10 cellular contexts compared by ENCODE assay signal in the genomic region with DNA sequence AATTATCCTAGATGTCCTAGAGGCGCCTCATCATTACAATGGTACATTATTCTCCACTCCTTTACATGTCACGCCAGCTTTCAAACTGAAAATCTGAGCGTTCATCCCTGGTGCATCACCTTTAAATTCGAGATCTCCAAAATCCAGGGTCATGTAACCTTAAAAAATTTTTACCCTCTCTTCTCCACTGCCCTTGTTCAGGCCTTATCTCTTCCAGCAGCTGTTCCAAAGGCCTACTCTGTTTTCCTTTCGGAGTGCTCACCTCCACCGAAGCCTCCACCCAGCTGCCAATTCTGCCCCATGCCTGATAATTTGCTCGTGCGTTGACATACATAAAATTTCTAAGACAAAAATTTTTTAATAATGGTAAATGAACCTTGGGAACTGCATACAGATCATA. TPM values are rescaled to one million over a fixed set of nuclear protein-coding genes. Genes with fewer than 3 reads are reported as not detected.
DNase-seq lines count a peak whose midpoint lies in the region; ATAC-seq and TF ChIP-seq lines count a peak whose summit lies in the region.
"Had no signal": no experiment of that assay in that cellular context is flagged by ENCODE, and none has a peak within 500 bp of the region (broad histone marks: within the 10 kb centered on the region; RNA-seq: fewer than 3 reads in every experiment).

No MANE protein-coding gene starts in this region.

- H3K9ac ChIP-seq in mucosa of stomach (ENCODE audit: low read length) = peak overlapping the region; percentile 62

- H3K27ac ChIP-seq in C4-2B = peak overlapping the region; percentile 87
- no peak overlapping the region for H3K27ac ChIP-seq in brain microvascular endothelial cell
- H3K27ac ChIP-seq: adrenal gland had no signal

- H3K36me3 ChIP-seq in brain microvascular endothelial cell (replicated peaks) = no peaks in the 10 kb centered on the region
- no peaks in the 10 kb centered on the region for H3K36me3 ChIP-seq in mucosa of stomach (ENCODE audit: control insufficient read depth, insufficient read depth, low read length)

- H3K9me3 ChIP-seq in mucosa of stomach (ENCODE audit: control insufficient read depth, low read length) = no peaks in the 10 kb centered on the region
- H3K9me3 ChIP-seq: adrenal gland had no signal

- DNase-seq in Jurkat, Clone E6-1 (ENCODE audit: low read depth, low spot score) = no peak
- no peak for DNase-seq in brain microvascular endothelial cell
- DNase-seq: NCI-H1436 had no signal

- no peaks in the 10 kb centered on the region for H3K4me1 ChIP-seq in mucosa of stomach (ENCODE audit: control insufficient read depth, insufficient read depth, low read length)

- in situ Hi-C loops in brain microvascular endothelial cell (cut with HindIII; ENCODE audit: low pct_ligation_motif_present, low sequenced_read_pairs) = no loop called here

- ATAC-seq in GM18502 (IDR thresholded peaks at IDR 0.05; ENCODE audit: poor library complexity, unreplicated experiment) = no peak
- ATAC-seq in HG02981 (IDR thresholded peaks at IDR 0.05; ENCODE audit: unreplicated experiment) = no peak
- no peak for ATAC-seq in GM21360 (IDR thresholded peaks at IDR 0.05; ENCODE audit: unreplicated experiment)
- ATAC-seq in GM21423 (IDR thresholded peaks at IDR 0.05; ENCODE audit: unreplicated experiment) = no peak

- H3K27me3 ChIP-seq in brain microvascular endothelial cell (replicated peaks) = no peaks in the 10 kb centered on the region
- no peaks in the 10 kb centered on the region for H3K27me3 ChIP-seq in mucosa of stomach (ENCODE audit: control insufficient read depth, insufficient read depth, low read length)
- H3K27me3 ChIP-seq: adrenal gland had no signal

- no peak for TF ChIP-seq CTCF in C4-2B (conservative IDR thresholded peaks at IDR 0.05)
- no peak for TF ChIP-seq CTCF in brain microvascular endothelial cell (IDR thresholded peaks at IDR 0.05; ENCODE audit: low read depth, low read length, missing control alignments)

- peak overlapping the region; percentile 87 for H3K4me3 ChIP-seq in Jurkat, Clone E6-1 (ENCODE audit: low read length)
- H3K4me3 ChIP-seq in brain microvascular endothelial cell (ENCODE audit: low read depth, low read length) (peak overlapping the region; percentile 78), mucosa of stomach (ENCODE audit: low read length) (peak overlapping the region; percentile 69)

RNA-seq across cellular contexts. Expression of a gene that starts 1.0 kb away (rescaled TPM):
- polyA plus RNA-seq in Jurkat, Clone E6-1 (2012; ENCODE audit: insufficient read depth, insufficient read length) = 13.1 TPM

RNA-seq across cellular contexts. Expression of a gene that starts 1.3 kb away (rescaled TPM):
- 98.2 TPM for polyA plus RNA-seq in Jurkat, Clone E6-1 (2012; ENCODE audit: insufficient read depth, insufficient read length)
